1 cellular context compared by ENCODE assay signal in the genomic region with DNA sequence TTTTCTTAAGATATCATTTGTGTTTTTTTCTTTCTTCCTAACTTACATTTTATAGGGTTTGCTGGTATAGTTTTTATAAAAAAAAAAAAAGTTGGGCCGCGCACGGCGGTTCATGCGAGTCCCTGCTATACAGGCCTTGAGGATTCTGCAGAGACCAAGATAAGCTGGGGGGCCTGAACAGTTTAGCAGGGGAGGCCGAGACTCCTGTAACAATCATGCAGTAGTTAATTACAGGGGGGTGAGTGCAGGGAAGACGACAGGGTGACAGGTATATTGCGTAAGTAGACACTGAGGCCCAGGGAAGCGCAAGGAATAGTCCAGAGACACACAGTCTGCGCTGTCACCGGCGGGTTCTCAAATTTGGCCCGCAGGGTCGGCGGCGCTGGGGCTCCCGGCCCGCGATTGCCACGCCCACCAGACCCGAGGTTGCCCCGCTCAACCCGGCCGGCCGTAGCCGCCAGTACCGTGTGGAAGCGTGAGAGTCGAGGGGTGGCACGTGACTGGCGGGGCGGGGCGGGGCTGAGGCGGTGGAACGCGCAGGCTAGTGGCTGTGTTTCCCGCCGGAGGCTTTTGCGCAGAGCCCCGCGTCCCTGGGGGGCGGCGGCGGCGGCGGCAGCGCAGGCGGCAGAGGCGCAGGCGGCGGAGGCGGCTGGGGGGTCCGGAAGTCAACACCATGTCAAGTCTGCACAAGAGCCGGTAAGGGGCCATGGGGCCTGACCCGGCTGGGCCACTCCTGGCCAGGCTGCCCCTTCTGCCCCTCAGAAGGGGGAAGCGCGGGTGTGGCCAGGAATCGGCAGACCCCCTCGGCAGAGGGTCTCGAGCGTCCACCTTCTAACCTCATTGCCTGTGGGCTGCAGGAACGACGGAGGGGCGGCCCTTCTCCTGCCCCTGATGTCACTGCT.
TF ChIP-seq lines count a peak whose summit lies in the region.

A gene with protein sequence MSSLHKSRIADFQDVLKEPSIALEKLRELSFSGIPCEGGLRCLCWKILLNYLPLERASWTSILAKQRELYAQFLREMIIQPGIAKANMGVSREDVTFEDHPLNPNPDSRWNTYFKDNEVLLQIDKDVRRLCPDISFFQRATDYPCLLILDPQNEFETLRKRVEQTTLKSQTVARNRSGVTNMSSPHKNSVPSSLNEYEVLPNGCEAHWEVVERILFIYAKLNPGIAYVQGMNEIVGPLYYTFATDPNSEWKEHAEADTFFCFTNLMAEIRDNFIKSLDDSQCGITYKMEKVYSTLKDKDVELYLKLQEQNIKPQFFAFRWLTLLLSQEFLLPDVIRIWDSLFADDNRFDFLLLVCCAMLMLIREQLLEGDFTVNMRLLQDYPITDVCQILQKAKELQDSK (plus strand): TSS at position 573 of the 902 bp plus-strand sequence. CDS start 101 bp downstream, at position 674.

TF ChIP-seq in WTC11, 78 proteins besides CTCF, POLR2A, EP300 and RAD21 (continued from another document and continues in another):
- TF ChIP-seq, protein P1, sequence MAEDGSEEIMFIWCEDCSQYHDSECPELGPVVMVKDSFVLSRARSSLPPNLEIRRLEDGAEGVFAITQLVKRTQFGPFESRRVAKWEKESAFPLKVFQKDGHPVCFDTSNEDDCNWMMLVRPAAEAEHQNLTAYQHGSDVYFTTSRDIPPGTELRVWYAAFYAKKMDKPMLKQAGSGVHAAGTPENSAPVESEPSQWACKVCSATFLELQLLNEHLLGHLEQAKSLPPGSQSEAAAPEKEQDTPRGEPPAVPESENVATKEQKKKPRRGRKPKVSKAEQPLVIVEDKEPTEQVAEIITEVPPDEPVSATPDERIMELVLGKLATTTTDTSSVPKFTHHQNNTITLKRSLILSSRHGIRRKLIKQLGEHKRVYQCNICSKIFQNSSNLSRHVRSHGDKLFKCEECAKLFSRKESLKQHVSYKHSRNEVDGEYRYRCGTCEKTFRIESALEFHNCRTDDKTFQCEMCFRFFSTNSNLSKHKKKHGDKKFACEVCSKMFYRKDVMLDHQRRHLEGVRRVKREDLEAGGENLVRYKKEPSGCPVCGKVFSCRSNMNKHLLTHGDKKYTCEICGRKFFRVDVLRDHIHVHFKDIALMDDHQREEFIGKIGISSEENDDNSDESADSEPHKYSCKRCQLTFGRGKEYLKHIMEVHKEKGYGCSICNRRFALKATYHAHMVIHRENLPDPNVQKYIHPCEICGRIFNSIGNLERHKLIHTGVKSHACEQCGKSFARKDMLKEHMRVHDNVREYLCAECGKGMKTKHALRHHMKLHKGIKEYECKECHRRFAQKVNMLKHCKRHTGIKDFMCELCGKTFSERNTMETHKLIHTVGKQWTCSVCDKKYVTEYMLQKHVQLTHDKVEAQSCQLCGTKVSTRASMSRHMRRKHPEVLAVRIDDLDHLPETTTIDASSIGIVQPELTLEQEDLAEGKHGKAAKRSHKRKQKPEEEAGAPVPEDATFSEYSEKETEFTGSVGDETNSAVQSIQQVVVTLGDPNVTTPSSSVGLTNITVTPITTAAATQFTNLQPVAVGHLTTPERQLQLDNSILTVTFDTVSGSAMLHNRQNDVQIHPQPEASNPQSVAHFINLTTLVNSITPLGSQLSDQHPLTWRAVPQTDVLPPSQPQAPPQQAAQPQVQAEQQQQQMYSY (CRISPR knock-in tag; IDR thresholded peaks at IDR 0.05) = peak; percentile 61
- TF ChIP-seq ESRRA (CRISPR knock-in tag; IDR thresholded peaks at IDR 0.05; ENCODE audit: borderline replicate concordance) (peak; percentile 88; the same call in 1 of the 2 replicates), PRRX2 (CRISPR knock-in tag; IDR thresholded peaks at IDR 0.05) (no peak), ATF3 (CRISPR knock-in tag; conservative IDR thresholded peaks at IDR 0.05) (no peak), GABPB1 (CRISPR knock-in tag; IDR thresholded peaks at IDR 0.05) (peak; percentile 91), ATF6 (CRISPR knock-in tag; IDR thresholded peaks at IDR 0.05) (no peak), MXD4 (CRISPR knock-in tag; IDR thresholded peaks at IDR 0.05; ENCODE audit: borderline replicate concordance) (no peak), ZNF219 (CRISPR knock-in tag; IDR thresholded peaks at IDR 0.05; ENCODE audit: borderline replicate concordance) (no peak), NFYB (CRISPR knock-in tag; conservative IDR thresholded peaks at IDR 0.05; ENCODE audit: low read depth) (no peak; the same call in 1 of the 2 replicates), TEAD1 (CRISPR knock-in tag; IDR thresholded peaks at IDR 0.05) (peak; percentile 95), CBFB (CRISPR knock-in tag; IDR thresholded peaks at IDR 0.05; ENCODE audit: low read depth) (no peak), MLX (CRISPR knock-in tag; IDR thresholded peaks at IDR 0.05) (peak; percentile 82; the same call in 1 of the 2 replicates), SOX15 (CRISPR knock-in tag; IDR thresholded peaks at IDR 0.05) (no peak), ZNF232 (CRISPR knock-in tag; IDR thresholded peaks at IDR 0.05) (peak; percentile 97), SMAD3 (CRISPR knock-in tag; IDR thresholded peaks at IDR 0.05; ENCODE audit: borderline replicate concordance) (peak; percentile 78; the same call in 1 of the 2 replicates), FOXP4 (CRISPR knock-in tag; IDR thresholded peaks at IDR 0.05) (peak; percentile 98), USF1 (CRISPR knock-in tag; IDR thresholded peaks at IDR 0.05) (peak; percentile 98), USF2 (CRISPR knock-in tag; IDR thresholded peaks at IDR 0.05) (peak; percentile 99), ATF1 (CRISPR knock-in tag; IDR thresholded peaks at IDR 0.05) (peak; percentile 59; the same call in 1 of the 2 replicates), IRF2 (CRISPR knock-in tag; IDR thresholded peaks at IDR 0.05; ENCODE audit: borderline replicate concordance, low read depth) (no peak), NFE2L1 (CRISPR knock-in tag; IDR thresholded peaks at IDR 0.05) (peak; percentile 76; the same call in 1 of the 2 replicates), NFATC4 (CRISPR knock-in tag; IDR thresholded peaks at IDR 0.05) (no peak)
- TF ChIP-seq, protein P2, sequence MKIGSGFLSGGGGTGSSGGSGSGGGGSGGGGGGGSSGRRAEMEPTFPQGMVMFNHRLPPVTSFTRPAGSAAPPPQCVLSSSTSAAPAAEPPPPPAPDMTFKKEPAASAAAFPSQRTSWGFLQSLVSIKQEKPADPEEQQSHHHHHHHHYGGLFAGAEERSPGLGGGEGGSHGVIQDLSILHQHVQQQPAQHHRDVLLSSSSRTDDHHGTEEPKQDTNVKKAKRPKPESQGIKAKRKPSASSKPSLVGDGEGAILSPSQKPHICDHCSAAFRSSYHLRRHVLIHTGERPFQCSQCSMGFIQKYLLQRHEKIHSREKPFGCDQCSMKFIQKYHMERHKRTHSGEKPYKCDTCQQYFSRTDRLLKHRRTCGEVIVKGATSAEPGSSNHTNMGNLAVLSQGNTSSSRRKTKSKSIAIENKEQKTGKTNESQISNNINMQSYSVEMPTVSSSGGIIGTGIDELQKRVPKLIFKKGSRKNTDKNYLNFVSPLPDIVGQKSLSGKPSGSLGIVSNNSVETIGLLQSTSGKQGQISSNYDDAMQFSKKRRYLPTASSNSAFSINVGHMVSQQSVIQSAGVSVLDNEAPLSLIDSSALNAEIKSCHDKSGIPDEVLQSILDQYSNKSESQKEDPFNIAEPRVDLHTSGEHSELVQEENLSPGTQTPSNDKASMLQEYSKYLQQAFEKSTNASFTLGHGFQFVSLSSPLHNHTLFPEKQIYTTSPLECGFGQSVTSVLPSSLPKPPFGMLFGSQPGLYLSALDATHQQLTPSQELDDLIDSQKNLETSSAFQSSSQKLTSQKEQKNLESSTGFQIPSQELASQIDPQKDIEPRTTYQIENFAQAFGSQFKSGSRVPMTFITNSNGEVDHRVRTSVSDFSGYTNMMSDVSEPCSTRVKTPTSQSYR (CRISPR knock-in tag; IDR thresholded peaks at IDR 0.05) = peak; percentile 89; the same call in 1 of the 2 replicates
- TF ChIP-seq, protein P3, sequence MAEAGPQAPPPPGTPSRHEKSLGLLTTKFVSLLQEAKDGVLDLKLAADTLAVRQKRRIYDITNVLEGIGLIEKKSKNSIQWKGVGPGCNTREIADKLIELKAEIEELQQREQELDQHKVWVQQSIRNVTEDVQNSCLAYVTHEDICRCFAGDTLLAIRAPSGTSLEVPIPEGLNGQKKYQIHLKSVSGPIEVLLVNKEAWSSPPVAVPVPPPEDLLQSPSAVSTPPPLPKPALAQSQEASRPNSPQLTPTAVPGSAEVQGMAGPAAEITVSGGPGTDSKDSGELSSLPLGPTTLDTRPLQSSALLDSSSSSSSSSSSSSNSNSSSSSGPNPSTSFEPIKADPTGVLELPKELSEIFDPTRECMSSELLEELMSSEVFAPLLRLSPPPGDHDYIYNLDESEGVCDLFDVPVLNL (CRISPR knock-in tag; IDR thresholded peaks at IDR 0.05; ENCODE audit: borderline replicate concordance, low read depth) = peak; percentile 54; the same call in 1 of the 2 replicates
- TF ChIP-seq, protein P4, sequence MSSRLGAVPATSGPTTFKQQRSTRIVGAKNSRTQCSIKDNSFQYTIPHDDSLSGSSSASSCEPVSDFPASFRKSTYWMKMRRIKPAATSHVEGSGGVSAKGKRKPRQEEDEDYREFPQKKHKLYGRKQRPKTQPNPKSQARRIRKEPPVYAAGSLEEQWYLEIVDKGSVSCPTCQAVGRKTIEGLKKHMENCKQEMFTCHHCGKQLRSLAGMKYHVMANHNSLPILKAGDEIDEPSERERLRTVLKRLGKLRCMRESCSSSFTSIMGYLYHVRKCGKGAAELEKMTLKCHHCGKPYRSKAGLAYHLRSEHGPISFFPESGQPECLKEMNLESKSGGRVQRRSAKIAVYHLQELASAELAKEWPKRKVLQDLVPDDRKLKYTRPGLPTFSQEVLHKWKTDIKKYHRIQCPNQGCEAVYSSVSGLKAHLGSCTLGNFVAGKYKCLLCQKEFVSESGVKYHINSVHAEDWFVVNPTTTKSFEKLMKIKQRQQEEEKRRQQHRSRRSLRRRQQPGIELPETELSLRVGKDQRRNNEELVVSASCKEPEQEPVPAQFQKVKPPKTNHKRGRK (CRISPR knock-in tag; IDR thresholded peaks at IDR 0.05; ENCODE audit: borderline replicate concordance) = no peak
- TF ChIP-seq, protein P5, sequence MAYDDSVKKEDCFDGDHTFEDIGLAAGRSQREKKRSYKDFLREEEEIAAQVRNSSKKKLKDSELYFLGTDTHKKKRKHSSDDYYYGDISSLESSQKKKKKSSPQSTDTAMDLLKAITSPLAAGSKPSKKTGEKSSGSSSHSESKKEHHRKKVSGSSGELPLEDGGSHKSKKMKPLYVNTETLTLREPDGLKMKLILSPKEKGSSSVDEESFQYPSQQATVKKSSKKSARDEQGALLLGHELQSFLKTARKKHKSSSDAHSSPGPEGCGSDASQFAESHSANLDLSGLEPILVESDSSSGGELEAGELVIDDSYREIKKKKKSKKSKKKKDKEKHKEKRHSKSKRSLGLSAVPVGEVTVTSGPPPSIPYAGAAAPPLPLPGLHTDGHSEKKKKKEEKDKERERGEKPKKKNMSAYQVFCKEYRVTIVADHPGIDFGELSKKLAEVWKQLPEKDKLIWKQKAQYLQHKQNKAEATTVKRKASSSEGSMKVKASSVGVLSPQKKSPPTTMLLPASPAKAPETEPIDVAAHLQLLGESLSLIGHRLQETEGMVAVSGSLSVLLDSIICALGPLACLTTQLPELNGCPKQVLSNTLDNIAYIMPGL (CRISPR knock-in tag; IDR thresholded peaks at IDR 0.05) = peak; percentile 94
